ENCODE assay signal across 20 cellular contexts in the genomic region with DNA sequence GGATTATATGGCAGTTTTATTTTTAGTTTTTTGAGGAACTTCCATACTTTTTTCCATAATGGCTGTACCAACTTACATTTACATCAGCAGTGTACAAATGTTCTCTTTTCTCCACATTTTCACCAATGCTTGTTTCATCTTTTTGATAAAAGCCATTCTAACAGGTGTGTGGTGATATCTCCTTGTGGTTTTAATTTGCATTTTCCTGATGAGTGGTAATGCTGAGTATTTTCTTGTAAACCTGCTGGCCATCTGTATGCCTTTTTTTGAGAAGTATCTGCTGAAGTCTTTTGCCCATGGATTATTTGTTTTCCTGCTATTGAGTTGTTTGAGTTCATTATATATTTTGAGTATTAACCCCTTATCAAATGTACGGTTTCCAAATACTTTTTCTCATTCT. TPM values are rescaled to one million over a fixed set of nuclear protein-coding genes. Genes with fewer than 3 reads are reported as not detected.
DNase-seq lines count a peak whose midpoint lies in the region; ATAC-seq and TF ChIP-seq lines count a peak whose summit lies in the region.
"Had no signal": no experiment of that assay in that cellular context is flagged by ENCODE, and none has a peak within 500 bp of the region (broad histone marks: within the 10 kb centered on the region; RNA-seq: fewer than 3 reads in every experiment).

No MANE protein-coding gene starts in this region.

- no TSS peak for BruUV-seq in OCI-LY7 (replicated peaks; lab: Mats Ljungman, UMichigan)

- H2AFZ ChIP-seq in OCI-LY7 (ENCODE audit: low read length) = no peak overlapping the region

- H3K4me2 ChIP-seq in OCI-LY7 (ENCODE audit: low read length) = peak overlapping the region; percentile 58
- H3K4me2 ChIP-seq: A549, BLaER1 had no signal

- intact Hi-C loops in OCI-LY7 (cut with micrococcal nuclease; ENCODE audit: unreplicated experiment) = no loop called here

- H3K4me3 ChIP-seq in OCI-LY7 (ENCODE audit: low read depth, low read length, poor library complexity, severe bottlenecking) = peak overlapping the region; percentile 2
- H3K4me3 ChIP-seq: A549, BLaER1 had no signal

- no peaks in the 10 kb centered on the region for H3K9me2 ChIP-seq in OCI-LY7 (ENCODE audit: insufficient read depth, low read length)

- no peaks in the 10 kb centered on the region for H4K20me1 ChIP-seq in OCI-LY7 (ENCODE audit: insufficient read depth, low read length)
- H4K20me1 ChIP-seq: BLaER1 had no signal

- H3K27ac ChIP-seq in KOPT-K1 (ENCODE audit: low read depth, low read length, poor library complexity, severe bottlenecking) (peak overlapping the region; percentile 24), OCI-LY7 (ENCODE audit: low read depth, low read length, poor library complexity, severe bottlenecking) (peak overlapping the region; percentile 12)
- H3K27ac ChIP-seq: 22Rv1, A549, BLaER1 had no signal

- H3K4me1 ChIP-seq in OCI-LY7 (ENCODE audit: insufficient read depth, low read length, poor library complexity, severe bottlenecking) = peaks cover 21% of the 10 kb centered on the region
- H3K4me1 ChIP-seq: A549, BLaER1 had no signal

- TF ChIP-seq CTCF in OCI-LY7 (conservative IDR thresholded peaks at IDR 0.05; ENCODE audit: low read length) (no peak), GM13977 (IDR thresholded peaks at IDR 0.05; ENCODE audit: extremely low read depth, insufficient read depth, missing control alignments) (no peak)

- H3K36me3 ChIP-seq in KOPT-K1 (ENCODE audit: insufficient read depth, low read length) = no peaks in the 10 kb centered on the region
- H3K36me3 ChIP-seq in OCI-LY7 (ENCODE audit: insufficient read depth, low read length) = no peaks in the 10 kb centered on the region; the same call in 1 of the 2 replicates
- H3K36me3 ChIP-seq: BLaER1 had no signal

- ATAC-seq in HG02970 (IDR thresholded peaks at IDR 0.05; ENCODE audit: low FRiP score, unreplicated experiment) = no peak
- ATAC-seq: A549, HCT116 had no signal

- DNase-seq in DMS 273 (lab: John Stamatoyannopoulos, UW; ENCODE audit: unreplicated experiment) (peak; percentile 34), DMS 273 treated with DMSO at 0.1 percent for 48 hours (lab: John Stamatoyannopoulos, UW) (no peak), OCI-LY7 (ENCODE audit: low spot score) (no peak), GM13977 (ENCODE audit: low spot score) (no peak), NK-92 (lab: John Stamatoyannopoulos, UW; ENCODE audit: unreplicated experiment) (no peak)
- DNase-seq: AML-193; Calu3; CD4-positive, alpha-beta memory T cell; GDM1; GOT3; H7; HFFc6; IMR-90; KBM-7 had no signal

- POLR2A ChIA-PET in OCI-LY7 (lab: Charles Lee) = interaction anchor here (0.5 to 1.0 kb wide), 2 partner anchors 14 to 95 kb away, joined by 3 to 4 read pairs; no protein-coding TSS in a partner anchor

- H3K79me2 ChIP-seq in OCI-LY7 (ENCODE audit: insufficient read depth, low read depth, low read length) = no peaks in the 10 kb centered on the region

- H3K9me3 ChIP-seq in KOPT-K1 (ENCODE audit: insufficient read depth, low read length, poor library complexity, severe bottlenecking) (peaks cover 40% of the 10 kb centered on the region), OCI-LY7 (ENCODE audit: low read length) (peaks cover 32% of the 10 kb centered on the region)
- H3K9me3 ChIP-seq: A549 had no signal

- CTCF ChIA-PET in OCI-LY7 (lab: Charles Lee; ENCODE audit: unreplicated experiment) = no interaction called here

- in situ Hi-C loops in GM13977 (cut with MboI; ENCODE audit: low pct_unique_long_range_greater_than_20kb, low sequenced_read_pairs, unreplicated experiment) = no loop called here

RNA-seq across cellular contexts. Expression of a gene that starts 50.6 kb away (rescaled TPM):
- 79.2 and 92.2 TPM in 2 replicates for total RNA-seq in OCI-LY7 (2014; rRNA removed; shearing (Covaris generic))
- total RNA-seq in OCI-LY7 (2022) = 46.2 and 46.5 TPM in 2 replicates
